ENCODE assay signal across 8 cellular contexts in genomic region chr17:62778990-62779681, GRCh38. TPM values are rescaled to one million over a fixed set of nuclear protein-coding genes. Genes with fewer than 3 reads are reported as not detected.
DNase-seq lines count a peak whose midpoint lies in the region; TF ChIP-seq lines count a peak whose summit lies in the region.

No MANE protein-coding gene starts in this region.

- DNase-seq in H9 (peak; percentile 63), NCI-H510A treated with DMSO at 0.1 percent for 48 hours (lab: John Stamatoyannopoulos, UW) (peak; percentile 97), esophagus squamous epithelium (lab: John Stamatoyannopoulos, UW) (no peak), skeletal muscle cell (ENCODE audit: low read depth) (peak; percentile 97), activated gamma-delta T cell treated with Interleukin-2 at 50 U/mL for 16 hours (no peak), cortex of kidney (lab: John Stamatoyannopoulos, UW) (no peak)
- DNase-seq in activated T-helper 2 cell treated with anti-CD3 and anti-CD28 coated beads, Interferon-gamma antibody, Interleukin-2, Interleukin-4, amounts not matched to agents 10 μg/mL and 5 μg/mL and 100 μg/mL, durations not matched to agents 14 hours and 24 hours and 36 hours (ENCODE audit: low spot score) = no peak
- no peak for DNase-seq in stimulated activated naive CD4-positive, alpha-beta T cell treated with Interleukin-2 at 50 U/mL for 16 hours (lab: John Stamatoyannopoulos, UW)

- intact Hi-C loops in esophagus squamous epithelium (cut with DNase I) = no loop called here
- intact Hi-C loops in activated T-helper 2 cell treated with anti-CD3 and anti-CD28 coated beads, Interferon-gamma antibody, Interleukin-2, Interleukin-4, amounts not matched to agents 10 μg/mL and 5 μg/mL and 100 μg/mL, durations not matched to agents 14 hours and 24 hours and 36 hours (cut with micrococcal nuclease) = no loop called here

- peak overlapping the region; percentile 25 to 60 (median 59); a peak in 4 of 7 replicates for H3K27ac Mint-ChIP-seq in H9
- H3K27ac Mint-ChIP-seq in activated T-helper 2 cell treated with anti-CD3 and anti-CD28 coated beads, Interferon-gamma antibody, Interleukin-2, Interleukin-4, amounts not matched to agents 10 μg/mL and 5 μg/mL and 100 μg/mL, durations not matched to agents 14 hours and 24 hours and 36 hours = no peak overlapping the region

- WGBS in H9 (ENCODE audit: extremely low coverage, insufficient read length, low lambda C conversion rate) = no CpG with 5 or more reads among the region's 21 CpGs
- 22 to 50% methylated on average over 15 to 16 of the region's 21 CpGs for WGBS in esophagus squamous epithelium, 2 donors

- no peak overlapping the region for H3K4ac ChIP-seq in H9 (ENCODE audit: low read depth, low read length)

- no peak overlapping the region for H3K4me2 ChIP-seq in H9 (ENCODE audit: insufficient read depth, insufficient read length, low read length)

- H3T11ph ChIP-seq in H9 (ENCODE audit: low read length) = no peak overlapping the region

- TF ChIP-seq CTCF in H9 (conservative IDR thresholded peaks at IDR 0.05) (no peak), esophagus squamous epithelium (IDR thresholded peaks at IDR 0.05) (peak in 1 of 6 experiments; percentile 6)

- no peak overlapping the region for H2BK120ac ChIP-seq in H9 (ENCODE audit: low read depth, low read length, poor library complexity, severe bottlenecking)

- H3K36me3 Mint-ChIP-seq in H9 (ENCODE audit: insufficient read depth in 1 of 3, low read depth in 3 of 3) = peaks cover 3 to 5% (median 3%) of the 10 kb centered on the region in 3 experiments; a peak in 4 of 7 replicates
- H3K36me3 Mint-ChIP-seq in activated T-helper 2 cell treated with anti-CD3 and anti-CD28 coated beads, Interferon-gamma antibody, Interleukin-2, Interleukin-4, amounts not matched to agents 10 μg/mL and 5 μg/mL and 100 μg/mL, durations not matched to agents 14 hours and 24 hours and 36 hours (ENCODE audit: low read depth) = no peaks in the 10 kb centered on the region

- H3K79me2 ChIP-seq in H9 (ENCODE audit: insufficient read depth, low read length) = no peaks in the 10 kb centered on the region

- no peak overlapping the region for H4K5ac ChIP-seq in H9 (ENCODE audit: insufficient read length, low read depth, low read length)

- H2BK5ac ChIP-seq in H9 (ENCODE audit: insufficient read length, low read length) = no peak overlapping the region

- no peak overlapping the region for H2BK15ac ChIP-seq in H9 (ENCODE audit: low read depth, low read length)

- no peaks in the 10 kb centered on the region for H3K79me1 ChIP-seq in H9 (ENCODE audit: insufficient read depth, low read depth, low read length, poor library complexity, severe bottlenecking)

- H3K14ac ChIP-seq in H9 (ENCODE audit: insufficient read depth, low read length) = no peak overlapping the region

- peak overlapping the region in 1 of 4 donors; percentile 3 for H3K4me3 ChIP-seq in esophagus squamous epithelium
- H3K4me3 ChIP-seq in skeletal muscle cell (ENCODE audit: low read depth, low read length) = no peak overlapping the region

- H3K27me3 Mint-ChIP-seq in H9 (ENCODE audit: low read depth) = 0 out of 2 replicates have a peak, but pooled peaks cover 1% of the 10 kb centered on the region
- peaks cover 3% of the 10 kb centered on the region for H3K27me3 Mint-ChIP-seq in activated T-helper 2 cell treated with anti-CD3 and anti-CD28 coated beads, Interferon-gamma antibody, Interleukin-2, Interleukin-4, amounts not matched to agents 10 μg/mL and 5 μg/mL and 100 μg/mL, durations not matched to agents 14 hours and 24 hours and 36 hours (ENCODE audit: low read depth)

- no peak overlapping the region for H3K23ac ChIP-seq in H9 (ENCODE audit: insufficient read length, low read depth, low read length)

- H3K27ac ChIP-seq in H9 (ENCODE audit: insufficient read length, low read depth, low read length) (no peak overlapping the region), esophagus squamous epithelium (peak overlapping the region; percentile 62 to 76 (median 70))

- no peaks in the 10 kb centered on the region for H3K4me1 ChIP-seq in H9 (ENCODE audit: insufficient read depth, low read length)
- H3K4me1 ChIP-seq in esophagus squamous epithelium = peaks cover 6 to 27% (median 6%) of the 10 kb centered on the region in 3 donors

- H3K4me1 Mint-ChIP-seq in H9 = peaks cover 14 to 16% of the 10 kb centered on the region in 2 experiments
- H3K4me1 Mint-ChIP-seq in activated T-helper 2 cell treated with anti-CD3 and anti-CD28 coated beads, Interferon-gamma antibody, Interleukin-2, Interleukin-4, amounts not matched to agents 10 μg/mL and 5 μg/mL and 100 μg/mL, durations not matched to agents 14 hours and 24 hours and 36 hours (ENCODE audit: low read depth) = no peaks in the 10 kb centered on the region

- H3K9me3 Mint-ChIP-seq in H9 = peaks cover 4 to 12% of the 10 kb centered on the region in 2 experiments
- H3K9me3 Mint-ChIP-seq in activated T-helper 2 cell treated with anti-CD3 and anti-CD28 coated beads, Interferon-gamma antibody, Interleukin-2, Interleukin-4, amounts not matched to agents 10 μg/mL and 5 μg/mL and 100 μg/mL, durations not matched to agents 14 hours and 24 hours and 36 hours = no peaks in the 10 kb centered on the region

- H2AFZ ChIP-seq in H9 (ENCODE audit: low read length) = no peak overlapping the region

- no peak overlapping the region for H4K91ac ChIP-seq in H9 (ENCODE audit: insufficient read length, low read depth, low read length)

- H3K18ac ChIP-seq in H9 (ENCODE audit: insufficient read length, low read depth, low read length) = no peak overlapping the region

- H4K8ac ChIP-seq in H9 (replicated peaks; ENCODE audit: insufficient read length, low read depth, low read length) = no peak overlapping the region

- no peak for TF ChIP-seq POLR2A in esophagus squamous epithelium (IDR thresholded peaks at IDR 0.05)

- H3K23me2 ChIP-seq in H9 (ENCODE audit: insufficient read length, low read depth, low read length, poor library complexity, severe bottlenecking) = no peaks in the 10 kb centered on the region

- H3K36me3 ChIP-seq in esophagus squamous epithelium = no peaks in the 10 kb centered on the region

- no peak overlapping the region for H3K56ac ChIP-seq in H9 (ENCODE audit: insufficient read length, low read depth, low read length)

- no peak overlapping the region for H3K4me3 Mint-ChIP-seq in H9
- no peak overlapping the region for H3K4me3 Mint-ChIP-seq in activated T-helper 2 cell treated with anti-CD3 and anti-CD28 coated beads, Interferon-gamma antibody, Interleukin-2, Interleukin-4, amounts not matched to agents 10 μg/mL and 5 μg/mL and 100 μg/mL, durations not matched to agents 14 hours and 24 hours and 36 hours (ENCODE audit: low read depth)

- no peaks in the 10 kb centered on the region for H4K20me1 ChIP-seq in H9 (ENCODE audit: control insufficient read depth, insufficient read depth, insufficient read length)

- H3K27me3 ChIP-seq in H9 (ENCODE audit: insufficient read depth, low read length) = no peaks in the 10 kb centered on the region; the same call in 1 of the 2 replicates
- H3K27me3 ChIP-seq in esophagus squamous epithelium = peaks cover 0 to 12% (median 0%) of the 10 kb centered on the region in 4 donors

- H3K9me3 ChIP-seq in H9 (ENCODE audit: control insufficient read depth, low read depth, low read length) = no peaks in the 10 kb centered on the region
- no peaks in the 10 kb centered on the region for H3K9me3 ChIP-seq in esophagus squamous epithelium

- no peak overlapping the region for H2AK5ac ChIP-seq in H9 (ENCODE audit: insufficient read length, low read length)

- H2BK20ac ChIP-seq in H9 (ENCODE audit: low read depth, low read length, poor library complexity, severe bottlenecking) = no peak overlapping the region

- no peak overlapping the region for H3K9ac ChIP-seq in H9 (ENCODE audit: extremely low read depth, insufficient read length, low read length)

- no peak overlapping the region for H2BK12ac ChIP-seq in H9 (ENCODE audit: insufficient read length, low read depth, low read length)

RNA-seq across cellular contexts. Expression of gene MARCHF10, which starts 29.0 kb away (rescaled TPM):
- 0.39 TPM in 1 of 2 replicates, not detected in the other for total RNA-seq in H9 (2021)
- not detected for total RNA-seq in esophagus squamous epithelium
- total RNA-seq in activated T-helper 2 cell treated with anti-CD3 and anti-CD28 coated beads, Interferon-gamma antibody, Interleukin-2, Interleukin-4, amounts not matched to agents 10 μg/mL and 5 μg/mL and 100 μg/mL, durations not matched to agents 14 hours and 24 hours and 36 hours = not detected in 2 replicates

Comparison
In these comparisons a context has a peak if more than half of its experiments do, and no peak if none do; other contexts are left out.
1. DNase-seq: peak in H9 (single experiment), NCI-H510A treated with DMSO at 0.1 percent for 48 hours (single experiment) and skeletal muscle cell (single experiment); none in esophagus squamous epithelium (single experiment), activated T-helper 2 cell treated with anti-CD3 and anti-CD28 coated beads, Interferon-gamma antibody, Interleukin-2, Interleukin-4, amounts not matched to agents 10 μg/mL and 5 μg/mL and 100 μg/mL, durations not matched to agents 14 hours and 24 hours and 36 hours (single experiment), stimulated activated naive CD4-positive, alpha-beta T cell treated with Interleukin-2 at 50 U/mL for 16 hours (single experiment), activated gamma-delta T cell treated with Interleukin-2 at 50 U/mL for 16 hours (single experiment) and cortex of kidney (single experiment).